Comparison of ENCODE assay signal across 23 cellular contexts in genomic region chr3:144942093-144942492, GRCh38.
"Had no signal": no experiment of that assay in that cellular context is flagged by ENCODE, and none has a peak within 500 bp of the region (broad histone marks: within the 10 kb centered on the region; RNA-seq: fewer than 3 reads in every experiment).

No MANE protein-coding gene starts in this region.

- H3K9me3 Mint-ChIP-seq: T-helper 1 cell treated with Interleukin-12 subunit alpha and Interleukin-12 subunit beta and Interleukin-4 antibody, amounts not matched to agents 30 μg/mL and 1 μg/mL, for 36 hours had no signal

- ATAC-seq: activated naive CD8-positive, alpha-beta T cell treated with anti-CD3 and anti-CD28 coated beads, Interleukin-2, amount 50 U/mL, for 24 hours; activated T-cell treated with anti-CD3 and anti-CD28 coated beads, Interleukin-2, amount 50 U/mL, for 72 hours; gastrocnemius medialis; left ventricle myocardium superior; natural killer cell had no signal

- H3K27me3 ChIP-seq: colonic mucosa, gastrocnemius medialis, testis, uterus had no signal

- H3K27me3 Mint-ChIP-seq: activated CD4-positive, alpha-beta memory T cell treated with anti-CD3 and anti-CD28 coated beads for 36 hours; activated naive CD8-positive, alpha-beta T cell treated with anti-CD3 and anti-CD28 coated beads, Interleukin-2, amount 50 U/mL, for 24 hours; brain; central memory CD8-positive, alpha-beta T cell; progenitor cell of endocrine pancreas had no signal

- H3K4me3 Mint-ChIP-seq: activated CD4-positive, alpha-beta memory T cell treated with anti-CD3 and anti-CD28 coated beads for 36 hours; activated naive CD4-positive, alpha-beta T cell treated with anti-CD3 and anti-CD28 coated beads for 36 hours; activated naive CD8-positive, alpha-beta T cell treated with anti-CD3 and anti-CD28 coated beads, Interleukin-2, amount 50 U/mL, for 24 hours; activated T-cell treated with anti-CD3 and anti-CD28 coated beads, Interleukin-2, amount 50 U/mL, for 72 hours; brain; central memory CD8-positive, alpha-beta T cell; natural killer cell; T-helper 1 cell treated with Interleukin-12 subunit alpha and Interleukin-12 subunit beta and Interleukin-4 antibody, amounts not matched to agents 30 μg/mL and 1 μg/mL, for 36 hours had no signal

- DNase-seq: activated CD4-positive, alpha-beta memory T cell treated with anti-CD3 and anti-CD28 coated beads for 36 hours; activated CD4-positive, alpha-beta T cell treated with anti-CD3 and anti-CD28 coated beads for 48 hours; activated effector memory CD4-positive, alpha-beta T cell treated with Interleukin-2 at 50 U/mL for 16 hours; activated naive CD4-positive, alpha-beta T cell treated with anti-CD3 and anti-CD28 coated beads for 36 hours; activated naive CD8-positive, alpha-beta T cell treated with anti-CD3 and anti-CD28 coated beads, Interleukin-2, amount 50 U/mL, for 24 hours; activated T-cell treated with anti-CD3 and anti-CD28 coated beads, Interleukin-2, amount 50 U/mL, for 72 hours; aorta; colonic mucosa; gastrocnemius medialis; hippocampal formation; left ventricle myocardium superior; midbrain; natural killer cell; stimulated activated CD4-positive, alpha-beta T cell treated with anti-CD3 and anti-CD28 coated beads, Interleukin-4, amount 100 ng/mL, for 1 hour; stimulated activated naive CD4-positive, alpha-beta T cell; T1000; testis; trophoblast cell; uterus had no signal

- H3K4me1 ChIP-seq: colonic mucosa, gastrocnemius medialis, testis, uterus had no signal

- H3K36me3 Mint-ChIP-seq: activated CD4-positive, alpha-beta memory T cell treated with anti-CD3 and anti-CD28 coated beads for 36 hours had no signal

- H3K4me3 ChIP-seq: colonic mucosa, gastrocnemius medialis, testis, uterus had no signal

- H3K36me3 ChIP-seq: colonic mucosa, gastrocnemius medialis, uterus had no signal

- H3K27ac Mint-ChIP-seq: activated CD4-positive, alpha-beta memory T cell treated with anti-CD3 and anti-CD28 coated beads for 36 hours; activated naive CD4-positive, alpha-beta T cell treated with anti-CD3 and anti-CD28 coated beads for 36 hours; activated naive CD8-positive, alpha-beta T cell treated with anti-CD3 and anti-CD28 coated beads, Interleukin-2, amount 50 U/mL, for 24 hours; activated T-cell treated with anti-CD3 and anti-CD28 coated beads, Interleukin-2, amount 50 U/mL, for 72 hours; brain; natural killer cell; progenitor cell of endocrine pancreas; T-helper 1 cell treated with Interleukin-12 subunit alpha and Interleukin-12 subunit beta and Interleukin-4 antibody, amounts not matched to agents 30 μg/mL and 1 μg/mL, for 36 hours had no signal

- H3K27ac ChIP-seq: colonic mucosa, gastrocnemius medialis, testis, uterus had no signal

- H3K4me1 Mint-ChIP-seq: activated naive CD8-positive, alpha-beta T cell treated with anti-CD3 and anti-CD28 coated beads, Interleukin-2, amount 50 U/mL, for 24 hours; brain; central memory CD8-positive, alpha-beta T cell; natural killer cell had no signal

- H3K9me3 ChIP-seq: colonic mucosa, gastrocnemius medialis, testis, uterus had no signal
